Comparison of ENCODE assay signal across 8 cellular contexts in genomic region chr16:589658-590159, GRCh38. TPM values are rescaled to one million over a fixed set of nuclear protein-coding genes. Genes with fewer than 3 reads are reported as not detected.
DNase-seq lines count a peak whose midpoint lies in the region; ATAC-seq, FAIRE-seq and TF ChIP-seq lines count a peak whose summit lies in the region.

TSS of gene RAB40C (plus strand) at chr16:590066. CDS start at chr16:590292, 226 bp downstream.

- FAIRE-seq in HepG2 (lab: Jason Lieb, UNC), result peak; percentile 23

- 0 out of 5 replicates have a peak, but pooled peaks cover 0 to 3% of the 10 kb centered on the region in 2 experiments for H3K36me3 ChIP-seq in HepG2 (replicated peaks in 1 of 2; ENCODE audit: control insufficient read depth in 1 of 2, insufficient read depth in 2 of 2, low read length in 2 of 2)

- TF ChIP-seq CTCF in HepG2 (CRISPR knock-in tag; IDR thresholded peaks at IDR 0.05), result peak; percentile 50

- no peak for TF ChIP-seq RAD21 in HepG2 (CRISPR knock-in tag; IDR thresholded peaks at IDR 0.05)

- BruUV-seq in HepG2 (replicated peaks; lab: Mats Ljungman, UMichigan), result no TSS peak

- in situ Hi-C loops in HepG2 (cut with HindIII; ENCODE audit: extremely low pct_ligation_motif_present, low pct_unique_long_range_greater_than_20kb), result no loop called here

- peak in 1 of 2 experiments; percentile 57; a peak in 2 of 4 replicates for TF ChIP-seq POLR2A in HepG2 (IDR thresholded peaks at IDR 0.05; ENCODE audit: insufficient read depth in 1 of 2, low read depth in 2 of 2, low read length in 2 of 2)

- H4K20me1 ChIP-seq in HepG2 (ENCODE audit: insufficient read depth, low read length), result peaks cover 14% of the 10 kb centered on the region; the same call in 1 of the 2 replicates

- 0% methylated on average over 15 of the region's 61 CpGs for WGBS in HepG2 (ENCODE audit: low lambda C conversion rate)

- H3K4me2 ChIP-seq in HepG2 (ENCODE audit: low read depth, low read length), result peak within 1 kb of the TSS; percentile 95

- no peak within 1 kb of the TSS for H2AFZ ChIP-seq in HepG2 (ENCODE audit: low read length)

- H3K9me3 ChIP-seq in HepG2 (ENCODE audit: low read length), result no peaks in the 10 kb centered on the region

- peaks cover 68% of the 10 kb centered on the region for H3K4me1 ChIP-seq in HepG2 (ENCODE audit: insufficient read depth, low read length)

- H3K79me2 ChIP-seq in HepG2 (ENCODE audit: insufficient read depth, low read length), result peaks cover 44% of the 10 kb centered on the region

- peak; percentile 98 for DNase-seq in CD1c-positive myeloid dendritic cell (ENCODE audit: extremely low spot score)
- DNase-seq in NCI-H748 (lab: John Stamatoyannopoulos, UW; ENCODE audit: unreplicated experiment), result peak; percentile 95
- peak; percentile 99 for DNase-seq in activated CD4-positive, alpha-beta T cell treated with anti-CD3 and anti-CD28 coated beads, Interleukin-2, amount 50 U/mL, for 24 hours (ENCODE audit: low read depth in 1 of 2, low spot score in 1 of 2)
- peak; percentile 95 for DNase-seq in dedifferentiated amniotic fluid mesenchymal stem cell (ENCODE audit: extremely low spot score)
- peak; percentile 93 for DNase-seq in HepG2 (ENCODE audit: low spot score)
- peak; percentile 98 to 99 for DNase-seq in stimulated activated CD4-positive, alpha-beta T cell treated with anti-CD3 and anti-CD28 coated beads, Interleukin-2, amount 100 ng/mL, for 48 hours

- peak within 1 kb of the TSS; percentile 94 to 96 (median 96) for H3K4me3 ChIP-seq in HepG2 (replicated peaks in 1 of 3; ENCODE audit: insufficient read depth in 1 of 3, low read depth in 2 of 3, low read length in 3 of 3)

- CTCF ChIA-PET in HepG2 (lab: Yijun Ruan, JAX; ENCODE audit: low intra/inter-chr PET ratio, low total read pairs), result no interaction called here

- H3K9ac ChIP-seq in HepG2 (ENCODE audit: insufficient read depth, low read depth, low read length), result peak within 1 kb of the TSS; percentile 97

- no peaks in the 10 kb centered on the region for H3K27me3 ChIP-seq in HepG2 (ENCODE audit: control insufficient read depth in 1 of 2, insufficient read depth in 2 of 2, low read length in 2 of 2)

- ATAC-seq in GM19397 (IDR thresholded peaks at IDR 0.05; ENCODE audit: unreplicated experiment) (peak; percentile 72), HG03558 (IDR thresholded peaks at IDR 0.05; ENCODE audit: extremely low read depth, unreplicated experiment) (peak; percentile 39), HepG2 (peak; percentile 79)

- intact Hi-C loops in HepG2 (cut with micrococcal nuclease; ENCODE audit: unreplicated experiment), result loop anchor here (10.0 kb wide), 1 partner anchor 55 kb away; the partner anchor contains the start of genes MCRIP2 and WDR90

- TF ChIP-seq EP300 in HepG2 (IDR thresholded peaks at IDR 0.05; ENCODE audit: low read depth in 2 of 2, low read length in 2 of 2), result no peak
- no peak for TF ChIP-seq EP300 in HepG2 (CRISPR knock-in tag; IDR thresholded peaks at IDR 0.05; ENCODE audit: borderline replicate concordance)

- POLR2A ChIA-PET in HepG2 (lab: Yijun Ruan, JAX), result no interaction called here

- H3K27ac ChIP-seq in HepG2 (ENCODE audit: extremely low read length, insufficient read depth, low read length), result peak within 1 kb of the TSS; percentile 99

TF ChIP-seq in HepG2, 621 proteins besides CTCF, POLR2A, EP300 and RAD21 (continues in another document):
- TF ChIP-seq CCDC6 (CRISPR knock-in tag; IDR thresholded peaks at IDR 0.05) (no peak), HDAC6 (IDR thresholded peaks at IDR 0.05; ENCODE audit: low read depth, low read length) (no peak), AKNA (CRISPR knock-in tag; IDR thresholded peaks at IDR 0.05; ENCODE audit: borderline replicate concordance) (no peak), ZNF138 (CRISPR knock-in tag; IDR thresholded peaks at IDR 0.05; ENCODE audit: low read depth) (no peak; the same call in 1 of the 2 replicates), MAX (IDR thresholded peaks at IDR 0.05) (peak; percentile 11; the same call in 1 of the 2 replicates), KLF13 (CRISPR knock-in tag; IDR thresholded peaks at IDR 0.05) (no peak), SNAPC2 (CRISPR knock-in tag; IDR thresholded peaks at IDR 0.05) (no peak), ZNF292 (CRISPR knock-in tag; IDR thresholded peaks at IDR 0.05; ENCODE audit: borderline replicate concordance, low read depth) (no peak), MAZ (IDR thresholded peaks at IDR 0.05; ENCODE audit: borderline replicate concordance, low read depth, low read length) (peak; percentile 26; the same call in 1 of the 2 replicates), MAZ (CRISPR knock-in tag; IDR thresholded peaks at IDR 0.05; ENCODE audit: low read depth) (no peak), POLR2AphosphoS5 (IDR thresholded peaks at IDR 0.05; ENCODE audit: low read depth, low read length) (peak; percentile 63), MZF1 (CRISPR knock-in tag; IDR thresholded peaks at IDR 0.05; ENCODE audit: borderline replicate concordance) (no peak), ZNF672 (CRISPR knock-in tag; IDR thresholded peaks at IDR 0.05) (no peak), ZSCAN25 (CRISPR knock-in tag; IDR thresholded peaks at IDR 0.05) (no peak), ZNF331 (CRISPR knock-in tag; IDR thresholded peaks at IDR 0.05) (no peak; the same call in 1 of the 2 replicates), CREB1 (IDR thresholded peaks at IDR 0.05) (peak; percentile 85), CREB1 (CRISPR knock-in tag; IDR thresholded peaks at IDR 0.05) (no peak; the same call in 1 of the 2 replicates), ZNF572 (CRISPR knock-in tag; IDR thresholded peaks at IDR 0.05) (no peak)

RNA-seq across cellular contexts. Expression of gene RAB40C, which starts in this region (rescaled TPM):
- 8.2 and 11.5 TPM in 2 replicates for total RNA-seq in HepG2 (2016; rRNA removed; fragmentation: Illumina TruSeq; extraction: Trizol)
- total RNA-seq in HepG2 (2016; cell fraction: cytosol; rRNA removed; fragmentation: Illumina TruSeq; extraction: Trizol; ENCODE audit: low read depth), result 3.9 TPM in 2 replicates
- total RNA-seq in HepG2 (2016; cell fraction: insoluble cytoplasmic fraction; rRNA removed; fragmentation: Illumina TruSeq; extraction: Trizol), result 7.7 and 10.5 TPM in 2 replicates
- 9.2 and 9.7 TPM in 2 replicates for total RNA-seq in HepG2 (2016; cell fraction: membrane; rRNA removed; fragmentation: Illumina TruSeq; extraction: Trizol)
- total RNA-seq in HepG2 (2016; cell fraction: nucleus; rRNA removed; fragmentation: Illumina TruSeq; extraction: Trizol), result 6.0 and 7.3 TPM in 2 replicates
- 7.7 and 10.6 TPM in 2 replicates for polyA plus RNA-seq in HepG2 (2011; rRNA removed)
- polyA plus RNA-seq in HepG2 (2011; cell fraction: cytosol; rRNA removed), result 6.0 and 10.4 TPM in 2 replicates
- polyA plus RNA-seq in HepG2 (2011; cell fraction: nucleus; rRNA removed), result 25.9 TPM in 2 replicates
- 7.0 and 9.0 TPM in 2 replicates for polyA plus RNA-seq in HepG2 (2012)
- polyA plus RNA-seq in HepG2 (2016; cell fraction: cytosol; fragmentation: Illumina TruSeq; extraction: Trizol; ENCODE audit: low read depth), result 2.5 and 2.9 TPM in 2 replicates
- 8.9 and 11.2 TPM in 2 replicates for polyA plus RNA-seq in HepG2 (2016; cell fraction: insoluble cytoplasmic fraction; fragmentation: Illumina TruSeq; extraction: Trizol; ENCODE audit: low read depth)
- 6.5 and 6.8 TPM in 2 replicates for polyA plus RNA-seq in HepG2 (2016; cell fraction: membrane; fragmentation: Illumina TruSeq; extraction: Trizol; ENCODE audit: low read depth)
- polyA plus RNA-seq in HepG2 (2016; cell fraction: nucleus; fragmentation: Illumina TruSeq; extraction: Trizol; ENCODE audit: insufficient read depth, low read depth), result 20.2 and 22.4 TPM in 2 replicates
- polyA minus RNA-seq in HepG2 (2011; rRNA and poly(A)+ RNA removed; ENCODE audit: low replicate concordance), result 15.3 and 16.9 TPM in 2 replicates
- polyA minus RNA-seq in HepG2 (2011; cell fraction: cytosol; rRNA and poly(A)+ RNA removed), result 5.5 and 7.3 TPM in 2 replicates
- 3.4 and 4.0 TPM in 2 replicates for polyA minus RNA-seq in HepG2 (2011; cell fraction: nucleus; rRNA and poly(A)+ RNA removed)

Comparison
In these comparisons a context has a peak if more than half of its experiments do, and no peak if none do; other contexts are left out.
1. Peak in every context shown above with its lines: DNase-seq, ATAC-seq, H3K4me3 ChIP-seq and H3K27ac ChIP-seq.